Comparison of ENCODE assay signal across 8 cellular contexts in genomic region chr16:85819245-85819644, GRCh38. TPM values are rescaled to one million over a fixed set of nuclear protein-coding genes. Genes with fewer than 3 reads are reported as not detected.
DNase-seq lines count a peak whose midpoint lies in the region; ATAC-seq and TF ChIP-seq lines count a peak whose summit lies in the region.

No MANE protein-coding gene starts in this region.

- POLR2A ChIA-PET in activated CD4-positive, alpha-beta T cell treated with anti-CD3 and anti-CD28 coated beads, Interleukin-2, amount 10 ng/mL, durations not matched to agents 7 days and 5 days (lab: Charles Lee): no interaction called here

- 0% methylated on average over 9 of the region's 10 CpGs for WGBS in right lobe of liver (ENCODE audit: insufficient coverage, low coverage, low lambda C conversion rate, missing lambda C conversion rate)

- no peak overlapping the region for H3K4me3 Mint-ChIP-seq in GM23338
- H3K4me3 Mint-ChIP-seq in activated CD4-positive, alpha-beta T cell treated with anti-CD3 and anti-CD28 coated beads, Interleukin-2, amount 10 ng/mL, durations not matched to agents 7 days and 5 days: no peak overlapping the region

- no peaks in the 10 kb centered on the region for H3F3A ChIP-seq in GM23338 (replicated peaks; ENCODE audit: low read depth)

- no peak overlapping the region for H3K27ac Mint-ChIP-seq in GM23338
- H3K27ac Mint-ChIP-seq in activated CD4-positive, alpha-beta T cell treated with anti-CD3 and anti-CD28 coated beads, Interleukin-2, amount 10 ng/mL, durations not matched to agents 7 days and 5 days: no peak overlapping the region

- no peaks in the 10 kb centered on the region for H3K4me1 ChIP-seq in GM23338 (ENCODE audit: insufficient read depth)
- no peaks in the 10 kb centered on the region for H3K4me1 ChIP-seq in right lobe of liver

- peak; percentile 82 for ATAC-seq in GM23338
- peak; percentile 80 to 86 (median 84) for ATAC-seq in right lobe of liver

- no peak overlapping the region for H3K4me3 ChIP-seq in AG10803 (ENCODE audit: low read length)
- no peak overlapping the region for H3K4me3 ChIP-seq in GM23338
- no peak overlapping the region for H3K4me3 ChIP-seq in coronary artery
- H3K4me3 ChIP-seq in right lobe of liver: no peak overlapping the region

- no peak overlapping the region for H2AFZ ChIP-seq in GM23338

- TF ChIP-seq CTCF in AG10803 (conservative IDR thresholded peaks at IDR 0.05; ENCODE audit: low read length) (peak; percentile 79), GM23338 (conservative IDR thresholded peaks at IDR 0.05; ENCODE audit: low read depth in 2 of 2) (peak; percentile 86 to 87), coronary artery (IDR thresholded peaks at IDR 0.05) (peak; percentile 55), right lobe of liver (IDR thresholded peaks at IDR 0.05) (peak; percentile 68 to 82 (median 76))

- H3K9me3 Mint-ChIP-seq in GM23338: peaks cover 4% of the 10 kb centered on the region; the same call in 1 of the 3 replicates
- no peaks in the 10 kb centered on the region for H3K9me3 Mint-ChIP-seq in activated CD4-positive, alpha-beta T cell treated with anti-CD3 and anti-CD28 coated beads, Interleukin-2, amount 10 ng/mL, durations not matched to agents 7 days and 5 days

- H3K9me2 ChIP-seq in GM23338 (ENCODE audit: insufficient read depth): peaks cover 7% of the 10 kb centered on the region; the same call in 1 of the 2 replicates

- H3K27me3 Mint-ChIP-seq in GM23338 (ENCODE audit: insufficient read depth, low read depth, poor library complexity): peaks cover 11% of the 10 kb centered on the region
- peaks cover 3% of the 10 kb centered on the region for H3K27me3 Mint-ChIP-seq in activated CD4-positive, alpha-beta T cell treated with anti-CD3 and anti-CD28 coated beads, Interleukin-2, amount 10 ng/mL, durations not matched to agents 7 days and 5 days

- no peak for TF ChIP-seq POLR2A in right lobe of liver (IDR thresholded peaks at IDR 0.05)

- H3K27ac ChIP-seq in GM23338 (ENCODE audit: low read depth) (no peak overlapping the region), coronary artery (no peak overlapping the region), right lobe of liver (no peak overlapping the region)

- H3K27me3 ChIP-seq in GM23338 (ENCODE audit: insufficient read depth) (0 out of 2 replicates have a peak, but pooled peaks cover 4% of the 10 kb centered on the region), right lobe of liver (no peaks in the 10 kb centered on the region)

- no peaks in the 10 kb centered on the region for H4K20me1 ChIP-seq in GM23338 (replicated peaks; ENCODE audit: insufficient read depth)

- H3K4me2 ChIP-seq in GM23338: no peak overlapping the region

- no peaks in the 10 kb centered on the region for H3K36me3 ChIP-seq in GM23338 (ENCODE audit: insufficient read depth)
- no peaks in the 10 kb centered on the region for H3K36me3 ChIP-seq in right lobe of liver

- no peaks in the 10 kb centered on the region for H3K9me3 ChIP-seq in right lobe of liver

- no peaks in the 10 kb centered on the region; the same call in 2 of the 3 replicates for H3K4me1 Mint-ChIP-seq in GM23338
- peaks cover 4% of the 10 kb centered on the region for H3K4me1 Mint-ChIP-seq in activated CD4-positive, alpha-beta T cell treated with anti-CD3 and anti-CD28 coated beads, Interleukin-2, amount 10 ng/mL, durations not matched to agents 7 days and 5 days

- DNase-seq in AG10803 (ENCODE audit: low read depth) (peak; percentile 64), GM23338 (ENCODE audit: low spot score) (peak; percentile 97), NCI-H526 treated with DMSO at 0.1 percent for 48 hours (lab: John Stamatoyannopoulos, UW) (peak; percentile 28), coronary artery (ENCODE audit: low spot score) (no peak), right lobe of liver (peak; percentile 83 to 84 (median 83)), middle frontal gyrus (ENCODE audit: extremely low spot score, low spot score) (no peak)
- peak; percentile 89 for DNase-seq in activated CD4-positive, alpha-beta T cell treated with anti-CD3 and anti-CD28 coated beads, Interleukin-2, amount 10 ng/mL, durations not matched to agents 7 days and 5 days
- peak; percentile 81 to 87 (median 83) for DNase-seq in stimulated activated CD4-positive, alpha-beta T cell treated with anti-CD3 and anti-CD28 coated beads, TNF-alpha, amount 100 ng/mL, for 48 hours (ENCODE audit: low read depth in 3 of 3)

- H3K36me3 Mint-ChIP-seq in GM23338 (ENCODE audit: low read depth): no peaks in the 10 kb centered on the region
- H3K36me3 Mint-ChIP-seq in activated CD4-positive, alpha-beta T cell treated with anti-CD3 and anti-CD28 coated beads, Interleukin-2, amount 10 ng/mL, durations not matched to agents 7 days and 5 days (ENCODE audit: low read depth): no peaks in the 10 kb centered on the region

- CTCF ChIA-PET in activated CD4-positive, alpha-beta T cell treated with anti-CD3 and anti-CD28 coated beads, Interleukin-2, amount 10 ng/mL, durations not matched to agents 7 days and 5 days (lab: Charles Lee): interaction anchor here (0.6 to 5.3 kb wide), 9 partner anchors 9 to 1402 kb away, joined by 3 to 53 read pairs (median 5); no protein-coding TSS in a partner anchor

- H3K79me2 ChIP-seq in GM23338 (replicated peaks; ENCODE audit: insufficient read depth): no peaks in the 10 kb centered on the region

- intact Hi-C loops in right lobe of liver (cut with DNase I): loop anchor here in 1 of 2 donors (10.0 kb wide), 1 partner anchor 196 kb away; no protein-coding TSS in a partner anchor

TF ChIP-seq in GM23338, 12 proteins besides CTCF, POLR2A, EP300 and RAD21:
- 0 out of 2 replicates have a peak, but pooled peaks have one; percentile 1 for TF ChIP-seq ZNF462 (CRISPR knock-in tag; IDR thresholded peaks at IDR 0.05)
- TF ChIP-seq ZNF114 (CRISPR knock-in tag; IDR thresholded peaks at IDR 0.05): no peak

RNA-seq across cellular contexts. Expression of gene COX4I1, which starts 19.8 kb away (rescaled TPM):
- 329 and 388 TPM in 2 replicates for total RNA-seq in GM23338 (2014; rRNA removed; shearing (Covaris generic))
- polyA plus RNA-seq in GM23338 (2016; fragmentation: Nextera tagmentation; extraction: Ambion mirVana): 1,008 and 1,053 TPM in 2 replicates
- 100 to 1,000 TPM; 461 to 486 TPM for total RNA-seq in activated CD4-positive, alpha-beta T cell treated with anti-CD3 and anti-CD28 coated beads, Interleukin-2, amount 10 ng/mL, durations not matched to agents 7 days and 5 days
- total RNA-seq in right lobe of liver: 100 to 1,000 TPM; 247 to 417 (median 303) TPM

RNA-seq across cellular contexts. Expression of gene EMC8, which starts 19.9 kb away (rescaled TPM):
- total RNA-seq in GM23338 (2014; rRNA removed; shearing (Covaris generic)): 61.0 and 69.4 TPM in 2 replicates
- polyA plus RNA-seq in GM23338 (2016; fragmentation: Nextera tagmentation; extraction: Ambion mirVana): 47.5 and 51.1 TPM in 2 replicates
- 10 to 100 TPM; 24.0 to 27.6 TPM for total RNA-seq in activated CD4-positive, alpha-beta T cell treated with anti-CD3 and anti-CD28 coated beads, Interleukin-2, amount 10 ng/mL, durations not matched to agents 7 days and 5 days
- 10 to 100 TPM in 5 of 6 experiments, 1 to 10 TPM in 1; 9.2 to 22.4 (median 12.1) TPM for total RNA-seq in right lobe of liver

Comparison
In these comparisons a context has a peak if more than half of its experiments do, and no peak if none do; other contexts are left out.
1. DNase-seq: peak in AG10803 (single experiment), GM23338 (single experiment), NCI-H526 treated with DMSO at 0.1 percent for 48 hours (single experiment), activated CD4-positive, alpha-beta T cell treated with anti-CD3 and anti-CD28 coated beads, Interleukin-2, amount 10 ng/mL, durations not matched to agents 7 days and 5 days (single experiment), right lobe of liver (3 of 3) and stimulated activated CD4-positive, alpha-beta T cell treated with anti-CD3 and anti-CD28 coated beads, TNF-alpha, amount 100 ng/mL, for 48 hours (3 of 3); none in coronary artery (single experiment) and middle frontal gyrus (single experiment).
2. Peak in every context shown above with its lines, with median percentiles within 50 percentile points of each other: CTCF ChIP-seq.